ENCODE assay signal across 10 cellular contexts in the genomic region with DNA sequence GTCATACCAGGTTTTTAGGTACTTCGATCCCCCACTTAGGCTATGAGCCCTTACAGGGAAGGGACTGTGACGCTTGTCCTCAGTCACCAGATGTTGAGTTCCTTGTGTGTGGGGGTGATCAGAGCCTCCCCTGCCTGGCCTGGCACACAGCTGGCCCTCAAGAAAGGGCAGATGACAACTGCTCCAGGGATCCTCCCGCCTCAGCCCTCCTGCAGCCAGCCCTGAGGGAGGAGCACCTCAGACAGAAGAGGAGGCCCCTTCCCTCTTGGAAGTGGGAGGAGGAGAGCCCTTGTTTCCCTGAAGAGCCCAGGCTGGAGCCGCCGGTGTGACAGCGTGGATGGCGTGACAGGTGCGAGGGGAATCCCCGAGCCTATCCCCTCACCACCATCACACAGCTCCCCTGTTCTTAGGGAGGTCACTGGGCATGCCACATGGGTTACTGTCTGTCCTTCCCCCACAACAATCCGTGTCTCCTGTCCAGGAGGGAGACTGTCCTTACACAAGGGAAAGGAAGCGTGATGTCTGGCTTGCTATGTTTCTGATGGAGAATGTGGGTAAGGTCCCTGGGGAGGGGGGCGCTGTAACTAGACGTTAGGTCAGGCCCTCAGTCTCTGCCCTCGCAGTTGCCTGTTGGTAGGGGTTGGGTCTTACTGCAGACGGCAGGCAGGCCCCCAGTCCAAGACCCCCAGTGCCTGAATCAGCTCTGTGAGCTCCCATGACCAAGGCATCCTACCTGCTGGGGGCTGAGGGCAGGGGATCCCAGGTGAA. TPM values are rescaled to one million over a fixed set of nuclear protein-coding genes. Genes with fewer than 3 reads are reported as not detected.
DNase-seq lines count a peak whose midpoint lies in the region; ATAC-seq, FAIRE-seq and TF ChIP-seq lines count a peak whose summit lies in the region.
"Had no signal": no experiment of that assay in that cellular context is flagged by ENCODE, and none has a peak within 500 bp of the region (broad histone marks: within the 10 kb centered on the region; RNA-seq: fewer than 3 reads in every experiment).

No MANE protein-coding gene starts in this region.

- intact Hi-C loops in Panc1 (cut with micrococcal nuclease; ENCODE audit: unreplicated experiment): no loop called here

- H3K27me3 ChIP-seq in Panc1 (ENCODE audit: control insufficient read depth, insufficient read depth, low read length) (no peaks in the 10 kb centered on the region), small intestine (ENCODE audit: control insufficient read depth in 2 of 2, insufficient read depth in 2 of 2, low read length in 2 of 2) (no peaks in the 10 kb centered on the region)
- H3K27me3 ChIP-seq: thyroid gland had no signal

- TF ChIP-seq CTCF in Panc1 (IDR thresholded peaks at IDR 0.05) (no peak), fibroblast of pulmonary artery (IDR thresholded peaks at IDR 0.05; ENCODE audit: low read length, missing control alignments) (no peak)

- ATAC-seq in Panc1: peak; percentile 28; the same call in 1 of the 2 replicates
- no peak for ATAC-seq in HG03378 (IDR thresholded peaks at IDR 0.05; ENCODE audit: unreplicated experiment)
- no peak for ATAC-seq in HG03135 (IDR thresholded peaks at IDR 0.05; ENCODE audit: unreplicated experiment)
- ATAC-seq in GM21447 (IDR thresholded peaks at IDR 0.05; ENCODE audit: unreplicated experiment): no peak

- FAIRE-seq in GM12891 (lab: Jason Lieb, UNC): peak; percentile 78
- no peak for FAIRE-seq in small intestine (lab: Jason Lieb, UNC)

- POLR2A ChIA-PET in Panc1 (lab: Charles Lee): no interaction called here

- H3K9me3 ChIP-seq in Panc1 (ENCODE audit: control insufficient read depth, insufficient read depth, low read depth, low read length) (no peaks in the 10 kb centered on the region), small intestine (ENCODE audit: control insufficient read depth, low read depth) (no peaks in the 10 kb centered on the region)
- H3K9me3 ChIP-seq: thyroid gland had no signal

- CTCF ChIA-PET in Panc1 (lab: Charles Lee): no interaction called here

- H3K36me3 ChIP-seq in Panc1 (ENCODE audit: control insufficient read depth, insufficient read depth, low read length) (no peaks in the 10 kb centered on the region), small intestine (ENCODE audit: control insufficient read depth in 2 of 2, insufficient read depth in 2 of 2, low read length in 2 of 2) (peaks cover 3 to 4% of the 10 kb centered on the region in 2 donors)

- WGBS in small intestine, 3 donors: 81 to 91% (median 83%) methylated on average over 15 of the region's 15 CpGs

- BruUV-seq in Panc1 (replicated peaks; lab: Mats Ljungman, UMichigan): no TSS peak

- H3K4me1 ChIP-seq in Panc1 (ENCODE audit: control insufficient read depth, insufficient read depth, low read length) (no peaks in the 10 kb centered on the region), small intestine (ENCODE audit: control insufficient read depth in 2 of 2, insufficient read depth in 1 of 2, low read depth in 1 of 2, low read length in 1 of 2) (no peaks in the 10 kb centered on the region)
- H3K4me1 ChIP-seq: thyroid gland had no signal

- H3K27ac ChIP-seq in Panc1 (ENCODE audit: low read length) (no peak overlapping the region), small intestine (ENCODE audit: low read depth in 1 of 2, low read length in 1 of 2) (peak overlapping the region; percentile 53 to 88)
- H3K27ac ChIP-seq: thyroid gland had no signal

- no peak for DNase-seq in GM12891 (ENCODE audit: insufficient read length, low spot score)
- no peak for DNase-seq in Panc1 (ENCODE audit: low read depth, low spot score)
- peak; percentile 3 for DNase-seq in fibroblast of pulmonary artery (ENCODE audit: low read depth)
- DNase-seq in small intestine: no peak
- DNase-seq in HK-2 (ENCODE audit: unreplicated experiment): no peak
- DNase-seq: NCI-H526 had no signal

- no peak; the same call in 1 of the 2 replicates for TF ChIP-seq POLR2A in GM12891 (IDR thresholded peaks at IDR 0.05; ENCODE audit: low read depth, low read length)

- in situ Hi-C loops in Panc1 (cut with HindIII; ENCODE audit: low pct_unique_long_range_greater_than_20kb, low sequenced_read_pairs): no loop called here

- H3K4me3 ChIP-seq in Panc1 (ENCODE audit: low read depth in 2 of 2, low read length in 2 of 2) (no peak overlapping the region), fibroblast of pulmonary artery (replicated peaks; ENCODE audit: low read depth, low read length) (no peak overlapping the region), small intestine (ENCODE audit: low read depth in 1 of 2, low read length in 2 of 2) (no peak overlapping the region)
- H3K4me3 ChIP-seq: thyroid gland had no signal

TF ChIP-seq in GM12891, 5 proteins besides CTCF, POLR2A, EP300 and RAD21:
- TF ChIP-seq PAX5 (IDR thresholded peaks at IDR 0.05; ENCODE audit: insufficient read depth, low read length, severe bottlenecking) (no peak), TAF1 (IDR thresholded peaks at IDR 0.05; ENCODE audit: low read depth, low read length) (no peak), SPI1 (IDR thresholded peaks at IDR 0.05; ENCODE audit: low read depth, low read length) (no peak), POLR2AphosphoS5 (IDR thresholded peaks at IDR 0.05; ENCODE audit: low read depth, low read length) (no peak), POU2F2 (IDR thresholded peaks at IDR 0.05; ENCODE audit: low read depth, low read length) (no peak)

RNA-seq across cellular contexts. Expression of a gene that starts 31.5 kb away (rescaled TPM):
- 13.0 TPM for polyA plus RNA-seq in GM12891 (2012; ENCODE audit: low read depth, missing spikeins)
- 12.4 TPM for total RNA-seq in Panc1 (2021; ENCODE audit: unreplicated experiment)
- polyA plus RNA-seq in Panc1 (2012; ENCODE audit: insufficient read length): 20.5 TPM
- 10 to 100 TPM; 17.5 to 49.6 (median 37.3) TPM for polyA plus RNA-seq in small intestine

RNA-seq across cellular contexts. Expression of a gene that starts 55.1 kb away (rescaled TPM):
- polyA plus RNA-seq in GM12891 (2012; ENCODE audit: low read depth, missing spikeins): 14.9 TPM
- total RNA-seq in Panc1 (2021; ENCODE audit: unreplicated experiment): 37.8 TPM
- polyA plus RNA-seq in Panc1 (2012; ENCODE audit: insufficient read length): 54.5 TPM
- polyA plus RNA-seq in small intestine: 10 to 100 TPM; 25.4 to 44.5 (median 34.5) TPM
